In the genomic region with DNA sequence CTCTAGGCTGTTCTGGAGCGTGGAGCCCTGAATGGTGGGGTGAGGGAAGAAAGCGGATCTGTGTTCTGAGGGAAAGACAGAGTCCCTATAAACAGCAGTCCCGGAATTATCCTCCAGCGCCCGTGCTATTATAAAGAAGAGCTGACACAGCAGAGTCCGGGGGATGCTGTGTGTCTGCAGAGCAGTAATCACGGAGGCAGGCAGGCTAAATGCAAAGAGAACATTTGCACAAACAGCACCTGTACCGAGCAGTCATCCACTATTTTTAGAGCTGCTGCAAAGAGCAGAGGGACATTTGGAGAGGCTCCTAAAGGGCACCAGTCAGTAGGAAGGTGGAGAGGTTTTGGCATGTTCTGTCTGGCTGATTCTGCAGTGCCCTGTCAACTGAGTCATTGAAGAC, we compare ENCODE assay signal across 18 cellular contexts.
DNase-seq lines count a peak whose midpoint lies in the region; ATAC-seq and TF ChIP-seq lines count a peak whose summit lies in the region.
"Had no signal": no experiment of that assay in that cellular context is flagged by ENCODE, and none has a peak within 500 bp of the region (broad histone marks: within the 10 kb centered on the region; RNA-seq: fewer than 3 reads in every experiment).

No MANE protein-coding gene starts in this region.

- H3K27ac ChIP-seq in caudate nucleus (ENCODE audit: low read depth, low read length): peak overlapping the region; percentile 62
- H3K27ac ChIP-seq in right lobe of liver: peak overlapping the region in 1 of 3 donors; percentile 73
- peak overlapping the region; percentile 6 for H3K27ac ChIP-seq in suprapubic skin
- no peak overlapping the region for H3K27ac ChIP-seq in CD4-positive, alpha-beta T cell (ENCODE audit: low read depth, low read length)
- H3K27ac ChIP-seq: KMS-11, testis had no signal

- H3K36me3 ChIP-seq in right lobe of liver (no peaks in the 10 kb centered on the region), suprapubic skin (no peaks in the 10 kb centered on the region)

- CTCF ChIA-PET in CD4-positive, alpha-beta T cell (lab: Charles Lee): no interaction called here

- no peak overlapping the region for H3K4me3 ChIP-seq in right lobe of liver
- H3K4me3 ChIP-seq in suprapubic skin: no peak overlapping the region
- H3K4me3 ChIP-seq: GM12878, testis had no signal

- H3K4me1 ChIP-seq in right lobe of liver (peaks cover 0 to 28% (median 18%) of the 10 kb centered on the region in 4 donors), suprapubic skin (peaks cover 33% of the 10 kb centered on the region)

- intact Hi-C loops in right lobe of liver (cut with DNase I): loop anchor here in 1 of 2 donors (10.0 kb wide), 1 partner anchor 47 kb away; no protein-coding TSS in a partner anchor
- intact Hi-C loops in CD4-positive, alpha-beta T cell (cut with DNase I, micrococcal nuclease): no loop called here

- DNase-seq in NCI-H345 (lab: John Stamatoyannopoulos, UW): peak; percentile 19
- DNase-seq in NCI-H345 treated with DMSO at 0.1 percent for 48 hours (lab: John Stamatoyannopoulos, UW; ENCODE audit: unreplicated experiment): no peak
- peak in 33 of 61 donors; percentile 3 to 74 (median 32) for DNase-seq in caudate nucleus (lab: John Stamatoyannopoulos, UW)
- DNase-seq in right lobe of liver: no peak
- DNase-seq in suprapubic skin (ENCODE audit: low spot score in 2 of 2): no peak
- no peak for DNase-seq in NCI-H2107 treated with DMSO at 0.1 percent for 48 hours (lab: John Stamatoyannopoulos, UW; ENCODE audit: unreplicated experiment)
- no peak for DNase-seq in CD4-positive, alpha-beta T cell
- no peak for DNase-seq in NCI-H128 (lab: John Stamatoyannopoulos, UW; ENCODE audit: unreplicated experiment)
- DNase-seq: activated CD4-positive, alpha-beta T cell treated with anti-CD3 and anti-CD28 coated beads, Interleukin-2, amount 50 U/mL, for 1 hour; activated naive CD8-positive, alpha-beta T cell treated with anti-CD3 and anti-CD28 coated beads, Interleukin-2, amount 10 ng/mL, durations not matched to agents 7 days and 5 days; activated T-cell treated with anti-CD3 and anti-CD28 coated beads, Interleukin-2, amount 50 U/mL, for 24 hours; CD8-positive, alpha-beta memory T cell; kidney; NCI-H2029 treated with DMSO at 0.1 percent for 48 hours; SK-N-SH; testis had no signal

- H3K27me3 ChIP-seq in right lobe of liver (no peaks in the 10 kb centered on the region), suprapubic skin (no peaks in the 10 kb centered on the region)
- no peaks in the 10 kb centered on the region for H3K27me3 ChIP-seq in CD4-positive, alpha-beta T cell (ENCODE audit: control insufficient read depth, insufficient read depth, low read length)
- H3K27me3 ChIP-seq: testis had no signal

- no peaks in the 10 kb centered on the region for H3K27me3 Mint-ChIP-seq in CD4-positive, alpha-beta T cell

- no peak for TF ChIP-seq POLR2A in right lobe of liver (IDR thresholded peaks at IDR 0.05)
- no peak for TF ChIP-seq POLR2A in suprapubic skin (IDR thresholded peaks at IDR 0.05)

- H3K27ac Mint-ChIP-seq in CD4-positive, alpha-beta T cell: no peak overlapping the region
- H3K27ac Mint-ChIP-seq: activated naive CD8-positive, alpha-beta T cell treated with anti-CD3 and anti-CD28 coated beads, Interleukin-2, amount 10 ng/mL, durations not matched to agents 7 days and 5 days; activated T-cell treated with anti-CD3 and anti-CD28 coated beads, Interleukin-2, amount 50 U/mL, for 24 hours; CD8-positive, alpha-beta memory T cell had no signal

- no peaks in the 10 kb centered on the region for H3K36me3 Mint-ChIP-seq in CD4-positive, alpha-beta T cell (ENCODE audit: low read depth)
- H3K36me3 Mint-ChIP-seq: activated naive CD8-positive, alpha-beta T cell treated with anti-CD3 and anti-CD28 coated beads, Interleukin-2, amount 10 ng/mL, durations not matched to agents 7 days and 5 days; CD8-positive, alpha-beta memory T cell had no signal

- POLR2A ChIA-PET in CD4-positive, alpha-beta T cell (lab: Charles Lee): no interaction called here

- H3K4me3 Mint-ChIP-seq in CD4-positive, alpha-beta T cell: no peak overlapping the region
- H3K4me3 Mint-ChIP-seq: activated naive CD8-positive, alpha-beta T cell treated with anti-CD3 and anti-CD28 coated beads, Interleukin-2, amount 10 ng/mL, durations not matched to agents 7 days and 5 days; activated T-cell treated with anti-CD3 and anti-CD28 coated beads, Interleukin-2, amount 50 U/mL, for 24 hours; CD8-positive, alpha-beta memory T cell had no signal

- no peaks in the 10 kb centered on the region for H3K9me3 Mint-ChIP-seq in CD4-positive, alpha-beta T cell
- H3K9me3 Mint-ChIP-seq: activated naive CD8-positive, alpha-beta T cell treated with anti-CD3 and anti-CD28 coated beads, Interleukin-2, amount 10 ng/mL, durations not matched to agents 7 days and 5 days; activated T-cell treated with anti-CD3 and anti-CD28 coated beads, Interleukin-2, amount 50 U/mL, for 24 hours; CD8-positive, alpha-beta memory T cell had no signal

- WGBS in right lobe of liver (ENCODE audit: insufficient coverage, low coverage, low lambda C conversion rate, missing lambda C conversion rate): 56% methylated on average over 8 of the region's 8 CpGs
- WGBS in suprapubic skin: 64% methylated on average over 8 of the region's 8 CpGs

- no peak for TF ChIP-seq EP300 in suprapubic skin (IDR thresholded peaks at IDR 0.05)

- peak; percentile 7 to 23 (median 9) for ATAC-seq in right lobe of liver
- ATAC-seq in CD4-positive, alpha-beta T cell (ENCODE audit: poor library complexity): no peak
- ATAC-seq: GM12878 had no signal

- no peak for TF ChIP-seq CTCF in right lobe of liver (IDR thresholded peaks at IDR 0.05)
- no peak for TF ChIP-seq CTCF in suprapubic skin (IDR thresholded peaks at IDR 0.05)
- no peak for TF ChIP-seq CTCF in CD4-positive, alpha-beta T cell (IDR thresholded peaks at IDR 0.05)

- no peaks in the 10 kb centered on the region for H3K9me3 ChIP-seq in right lobe of liver
- H3K9me3 ChIP-seq in suprapubic skin: no peaks in the 10 kb centered on the region
- no peaks in the 10 kb centered on the region for H3K9me3 ChIP-seq in CD4-positive, alpha-beta T cell (ENCODE audit: control insufficient read depth, low read length)
- H3K9me3 ChIP-seq: SK-N-SH, testis had no signal

- H3K4me1 Mint-ChIP-seq in CD4-positive, alpha-beta T cell (ENCODE audit: low read depth): no peaks in the 10 kb centered on the region
- H3K4me1 Mint-ChIP-seq: activated naive CD8-positive, alpha-beta T cell treated with anti-CD3 and anti-CD28 coated beads, Interleukin-2, amount 10 ng/mL, durations not matched to agents 7 days and 5 days; CD8-positive, alpha-beta memory T cell had no signal

Comparison
In these comparisons a context has a peak if more than half of its experiments do, and no peak if none do; other contexts are left out.
1. DNase-seq: peak in NCI-H345 (single experiment) and caudate nucleus (33 of 61); none in NCI-H345 treated with DMSO at 0.1 percent for 48 hours (single experiment), right lobe of liver (0 of 3), suprapubic skin (0 of 2), NCI-H2107 treated with DMSO at 0.1 percent for 48 hours (single experiment), CD4-positive, alpha-beta T cell (0 of 10) and NCI-H128 (single experiment).